14 cellular contexts compared by ENCODE assay signal in genomic region chr6:140344149-140344913, GRCh38.
A peak's percentile ranks its signal among the peaks of the same experiment; 100 is the strongest.
DNase-seq lines count a peak whose midpoint lies in the region; ATAC-seq and TF ChIP-seq lines count a peak whose summit lies in the region.
"Had no signal": no experiment of that assay in that cellular context is flagged by ENCODE, and none has a peak within 500 bp of the region (broad histone marks: within the 10 kb centered on the region; RNA-seq: fewer than 3 reads in every experiment).

No MANE protein-coding gene starts in this region.

- POLR2A ChIA-PET in HCT116 (lab: Charles Lee), result no interaction called here

- intact Hi-C loops in HCT116 (cut with micrococcal nuclease), result no loop called here
- intact Hi-C loops in mammary epithelial cell (cut with micrococcal nuclease), result no loop called here
- intact Hi-C loops in right cardiac atrium (cut with DNase I), result no loop called here

- no peaks in the 10 kb centered on the region for H3K4me1 ChIP-seq in HCT116 (ENCODE audit: control insufficient read depth in 1 of 2, insufficient read depth in 2 of 2, low read length in 2 of 2)
- peaks cover 7% of the 10 kb centered on the region for H3K4me1 ChIP-seq in mammary epithelial cell (ENCODE audit: insufficient read depth, low read length)
- H3K4me1 ChIP-seq in right cardiac atrium (ENCODE audit: control insufficient read depth, insufficient read depth, low read length), result peaks cover 2% of the 10 kb centered on the region

- H3K36me3 ChIP-seq in HCT116 (ENCODE audit: control insufficient read depth in 1 of 2, insufficient read depth in 2 of 2, low read length in 2 of 2) (no peaks in the 10 kb centered on the region), mammary epithelial cell (ENCODE audit: insufficient read depth, low read length) (no peaks in the 10 kb centered on the region)

- dilution Hi-C loops in mammary epithelial cell (cut with HindIII; ENCODE audit: low sequenced_read_pairs), result no loop called here

- WGBS in mammary epithelial cell (ENCODE audit: low coverage, missing lambda C conversion rate), result no CpG with 5 or more reads among the region's 1 CpG
- WGBS in right cardiac atrium, result 97% methylated on average over 1 of the region's 1 CpG

- BruUV-seq in HCT116 (replicated peaks; lab: Mats Ljungman, UMichigan) (no TSS peak), mammary epithelial cell (replicated peaks; lab: Mats Ljungman, UMichigan) (no TSS peak)

- CTCF ChIA-PET in HCT116 (lab: Charles Lee), result no interaction called here
- CTCF ChIA-PET in mammary epithelial cell (lab: Charles Lee; ENCODE audit: low non-redundant PET), result no interaction called here

- H3K79me2 ChIP-seq in HCT116 (ENCODE audit: insufficient read depth, low read length) (no peaks in the 10 kb centered on the region), mammary epithelial cell (ENCODE audit: insufficient read depth, low read length) (no peaks in the 10 kb centered on the region)

- H4K20me1 ChIP-seq in HCT116 (ENCODE audit: insufficient read depth), result no peaks in the 10 kb centered on the region
- no peaks in the 10 kb centered on the region for H4K20me1 ChIP-seq in mammary epithelial cell (ENCODE audit: insufficient read depth, low read length)

- ATAC-seq in HCT116, result no peak
- peak; percentile 56 to 63 for ATAC-seq in right cardiac atrium
- no peak for ATAC-seq in HG03108 (IDR thresholded peaks at IDR 0.05; ENCODE audit: unreplicated experiment)
- no peak for ATAC-seq in HG02678 (IDR thresholded peaks at IDR 0.05; ENCODE audit: unreplicated experiment)

- no peak overlapping the region for H3K4me2 ChIP-seq in HCT116 (ENCODE audit: low read length)
- H3K4me2 ChIP-seq in mammary epithelial cell (ENCODE audit: insufficient read depth, low read depth, low read length), result peak overlapping the region; percentile 31
- H3K4me2 ChIP-seq: KMS-11 had no signal

- RAD21 ChIA-PET in HCT116 (lab: Charles Lee; ENCODE audit: low non-redundant PET in 1 of 2, low total read pairs in 2 of 2, uncharacterized antibody in 2 of 2, unreplicated experiment in 2 of 2), result no interaction called here

- no peak for TF ChIP-seq POLR2A in HCT116 (IDR thresholded peaks at IDR 0.05; ENCODE audit: borderline replicate concordance, extremely low read depth, insufficient read depth, insufficient read length)

- H3K4me3 ChIP-seq in HCT116 (replicated peaks in 1 of 2; ENCODE audit: low read depth in 1 of 2, low read length in 2 of 2) (no peak overlapping the region), mammary epithelial cell (replicated peaks in 1 of 3; ENCODE audit: insufficient read depth in 1 of 3, low read depth in 2 of 3, low read length in 3 of 3) (no peak overlapping the region), right cardiac atrium (ENCODE audit: low read length) (no peak overlapping the region)

- H3K27ac ChIP-seq in HCT116 (ENCODE audit: low read depth, low read length) (no peak overlapping the region), mammary epithelial cell (ENCODE audit: insufficient read depth, low read depth, low read length) (no peak overlapping the region), right cardiac atrium (ENCODE audit: low read length) (no peak overlapping the region)
- H3K27ac ChIP-seq: KMS-11 had no signal

- no peaks in the 10 kb centered on the region for H3K27me3 ChIP-seq in HCT116 (ENCODE audit: insufficient read depth, low read length)
- H3K27me3 ChIP-seq in mammary epithelial cell (ENCODE audit: insufficient read depth, low read length), result no peaks in the 10 kb centered on the region
- no peaks in the 10 kb centered on the region for H3K27me3 ChIP-seq in right cardiac atrium (ENCODE audit: control insufficient read depth, insufficient read depth)

- H3K9me3 ChIP-seq in HCT116 (ENCODE audit: control insufficient read depth in 1 of 2, insufficient read depth in 1 of 2, low read depth in 1 of 2, low read length in 2 of 2) (no peaks in the 10 kb centered on the region), mammary epithelial cell (replicated peaks; ENCODE audit: insufficient read depth, low read length) (peaks cover 2% of the 10 kb centered on the region), right cardiac atrium (ENCODE audit: control insufficient read depth, low read length) (peaks cover 2% of the 10 kb centered on the region)

- H3K9ac ChIP-seq in HCT116 (ENCODE audit: low read length) (no peak overlapping the region), mammary epithelial cell (ENCODE audit: insufficient read depth, low read length) (no peak overlapping the region)
- H3K9ac ChIP-seq: KMS-11 had no signal

- in situ Hi-C loops in mammary epithelial cell (cut with MboI; ENCODE audit: low sequenced_read_pairs in 2 of 2) (no loop called here), G401 (cut with HindIII; ENCODE audit: low sequenced_read_pairs) (no loop called here)

- no peaks in the 10 kb centered on the region for H3K9me2 ChIP-seq in HCT116 (ENCODE audit: insufficient read depth)

- H2AFZ ChIP-seq in HCT116 (ENCODE audit: low read depth, low read length, poor library complexity, severe bottlenecking), result peak overlapping the region; percentile 25
- peak overlapping the region; percentile 51 for H2AFZ ChIP-seq in mammary epithelial cell (ENCODE audit: low read depth, low read length)

- DNase-seq in AG08395 (ENCODE audit: low spot score) (peak; percentile 50), HCT116 (ENCODE audit: low read depth, low spot score) (no peak), mammary epithelial cell (peak; percentile 34), right cardiac atrium (no peak), NCI-H345 (lab: John Stamatoyannopoulos, UW) (no peak), G401 (ENCODE audit: low spot score) (no peak)
- DNase-seq: activated CD4-positive, alpha-beta memory T cell treated with anti-CD3 and anti-CD28 coated beads, Interleukin-2, amount 10 ng/mL, durations not matched to agents 7 days and 5 days; activated effector memory CD4-positive, alpha-beta T cell treated with anti-CD3 and anti-CD28 coated beads, Interleukin-2, amount 50 U/mL, for 16 hours; GDM1; stimulated activated CD4-positive, alpha-beta T cell treated with anti-CD3 and anti-CD28 coated beads, Interleukin-1b, Interleukin-23, amount 100 ng/mL, for 48 hours; stimulated activated naive CD4-positive, alpha-beta T cell treated with Interleukin-2 at 50 U/mL for 16 hours had no signal

- no peak for TF ChIP-seq RAD21 in HCT116 (IDR thresholded peaks at IDR 0.05; ENCODE audit: low read depth)

- no peak for TF ChIP-seq CTCF in HCT116 (IDR thresholded peaks at IDR 0.05 in 2 of 3, conservative IDR thresholded peaks at IDR 0.05 in 1 of 3; ENCODE audit: borderline replicate concordance in 1 of 3, insufficient read depth in 1 of 3, low read depth in 2 of 3, low read length in 2 of 3)
- no peak for TF ChIP-seq CTCF in mammary epithelial cell (conservative IDR thresholded peaks at IDR 0.05 in 1 of 2, IDR thresholded peaks at IDR 0.05 in 1 of 2; ENCODE audit: extremely low read depth in 1 of 2, insufficient read depth in 1 of 2, low read depth in 1 of 2, low read length in 2 of 2)

TF ChIP-seq in HCT116, 20 proteins besides CTCF, POLR2A, EP300 and RAD21 (continues in another document):
- TF ChIP-seq SP1 (IDR thresholded peaks at IDR 0.05; ENCODE audit: low read depth), result no peak
- no peak for TF ChIP-seq ZFX (IDR thresholded peaks at IDR 0.05)
- no peak for TF ChIP-seq CBX3 (IDR thresholded peaks at IDR 0.05; ENCODE audit: low read depth)
- TF ChIP-seq EZH2 (IDR thresholded peaks at IDR 0.05), result no peak
- no peak for TF ChIP-seq ATF3 (IDR thresholded peaks at IDR 0.05)
- no peak for TF ChIP-seq POLR2AphosphoS5 (IDR thresholded peaks at IDR 0.05; ENCODE audit: low read depth, low read length)
- no peak for TF ChIP-seq CEBPB (IDR thresholded peaks at IDR 0.05; ENCODE audit: low read depth)
- TF ChIP-seq REST (IDR thresholded peaks at IDR 0.05; ENCODE audit: low read depth), result no peak
- no peak for TF ChIP-seq MAX (IDR thresholded peaks at IDR 0.05)
- no peak for TF ChIP-seq EZH2phosphoT487 (IDR thresholded peaks at IDR 0.05; ENCODE audit: borderline replicate concordance)
- TF ChIP-seq FOSL1 (IDR thresholded peaks at IDR 0.05; ENCODE audit: low read depth), result no peak

Comparison
In these comparisons a context has a peak if more than half of its experiments do, and no peak if none do; other contexts are left out.
1. DNase-seq: peak in AG08395 (single experiment) and mammary epithelial cell (single experiment); none in HCT116 (single experiment), right cardiac atrium (0 of 3), NCI-H345 (single experiment) and G401 (single experiment).
2. ATAC-seq: peak in right cardiac atrium (2 of 2); none in HCT116 (single experiment), HG03108 (single experiment) and HG02678 (single experiment).